9 cellular contexts compared by ENCODE assay signal in the genomic region with DNA sequence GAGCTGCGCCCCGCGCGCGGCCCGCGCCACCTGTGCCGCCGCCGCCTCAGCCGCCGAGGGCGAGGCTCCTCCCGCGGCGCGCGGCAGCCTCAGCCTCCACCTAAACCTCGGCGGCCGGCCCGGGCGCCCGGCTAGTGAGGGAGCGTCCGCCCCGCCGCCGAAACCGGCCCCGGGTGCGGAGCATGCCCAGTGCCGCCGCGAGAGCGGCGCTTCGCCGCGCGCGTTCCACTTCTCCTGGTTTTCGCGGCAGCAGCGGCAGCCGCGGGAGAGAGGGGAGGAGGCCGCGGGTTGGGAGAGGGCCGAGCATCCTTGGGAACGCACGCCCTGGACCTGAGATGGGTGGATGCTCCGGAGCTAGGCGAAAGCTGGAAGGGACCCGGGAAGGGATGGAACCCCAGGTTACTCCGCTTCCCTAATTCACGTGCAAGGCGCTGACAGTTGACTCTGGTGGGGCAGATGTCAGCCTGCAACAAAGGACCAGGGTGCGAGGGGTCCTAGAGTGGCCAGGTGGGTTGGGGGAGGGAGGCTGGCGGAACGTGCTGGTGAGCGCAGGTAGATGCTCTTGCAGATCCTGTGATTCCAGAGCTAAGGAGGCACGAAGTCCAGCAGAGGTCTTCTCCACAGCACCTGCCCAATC. TPM values are rescaled to one million over a fixed set of nuclear protein-coding genes. Genes with fewer than 3 reads are reported as not detected.
DNase-seq lines count a peak whose midpoint lies in the region; ATAC-seq and TF ChIP-seq lines count a peak whose summit lies in the region.
"Had no signal": no experiment of that assay in that cellular context is flagged by ENCODE, and none has a peak within 500 bp of the region (broad histone marks: within the 10 kb centered on the region; RNA-seq: fewer than 3 reads in every experiment).

A gene with protein sequence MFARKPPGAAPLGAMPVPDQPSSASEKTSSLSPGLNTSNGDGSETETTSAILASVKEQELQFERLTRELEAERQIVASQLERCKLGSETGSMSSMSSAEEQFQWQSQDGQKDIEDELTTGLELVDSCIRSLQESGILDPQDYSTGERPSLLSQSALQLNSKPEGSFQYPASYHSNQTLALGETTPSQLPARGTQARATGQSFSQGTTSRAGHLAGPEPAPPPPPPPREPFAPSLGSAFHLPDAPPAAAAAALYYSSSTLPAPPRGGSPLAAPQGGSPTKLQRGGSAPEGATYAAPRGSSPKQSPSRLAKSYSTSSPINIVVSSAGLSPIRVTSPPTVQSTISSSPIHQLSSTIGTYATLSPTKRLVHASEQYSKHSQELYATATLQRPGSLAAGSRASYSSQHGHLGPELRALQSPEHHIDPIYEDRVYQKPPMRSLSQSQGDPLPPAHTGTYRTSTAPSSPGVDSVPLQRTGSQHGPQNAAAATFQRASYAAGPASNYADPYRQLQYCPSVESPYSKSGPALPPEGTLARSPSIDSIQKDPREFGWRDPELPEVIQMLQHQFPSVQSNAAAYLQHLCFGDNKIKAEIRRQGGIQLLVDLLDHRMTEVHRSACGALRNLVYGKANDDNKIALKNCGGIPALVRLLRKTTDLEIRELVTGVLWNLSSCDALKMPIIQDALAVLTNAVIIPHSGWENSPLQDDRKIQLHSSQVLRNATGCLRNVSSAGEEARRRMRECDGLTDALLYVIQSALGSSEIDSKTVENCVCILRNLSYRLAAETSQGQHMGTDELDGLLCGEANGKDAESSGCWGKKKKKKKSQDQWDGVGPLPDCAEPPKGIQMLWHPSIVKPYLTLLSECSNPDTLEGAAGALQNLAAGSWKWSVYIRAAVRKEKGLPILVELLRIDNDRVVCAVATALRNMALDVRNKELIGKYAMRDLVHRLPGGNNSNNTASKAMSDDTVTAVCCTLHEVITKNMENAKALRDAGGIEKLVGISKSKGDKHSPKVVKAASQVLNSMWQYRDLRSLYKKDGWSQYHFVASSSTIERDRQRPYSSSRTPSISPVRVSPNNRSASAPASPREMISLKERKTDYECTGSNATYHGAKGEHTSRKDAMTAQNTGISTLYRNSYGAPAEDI (N-terminal part only) (minus strand): TSS at position 177 of the 637 bp plus-strand sequence. CDS start 593 bp downstream, outside the sequence.

- TF ChIP-seq CTCF in brain microvascular endothelial cell (IDR thresholded peaks at IDR 0.05; ENCODE audit: low read depth, low read length, missing control alignments) (no peak), tibial nerve (IDR thresholded peaks at IDR 0.05) (no peak), uterus (IDR thresholded peaks at IDR 0.05) (no peak)

- no peak for TF ChIP-seq POLR2A in tibial nerve (IDR thresholded peaks at IDR 0.05)
- TF ChIP-seq POLR2A in uterus (IDR thresholded peaks at IDR 0.05), result no peak

- in situ Hi-C loops in brain microvascular endothelial cell (cut with HindIII; ENCODE audit: low pct_ligation_motif_present, low sequenced_read_pairs), result no loop called here

- peak within 1 kb of the TSS; percentile 25 for H3K4me3 Mint-ChIP-seq in T-helper 1 cell treated with Interleukin-12 subunit alpha and Interleukin-12 subunit beta and Interleukin-4 antibody, amounts not matched to agents 30 μg/mL and 1 μg/mL, for 36 hours
- H3K4me3 Mint-ChIP-seq in activated CD8-positive, alpha-beta memory T cell treated with anti-CD3 and anti-CD28 coated beads, Interleukin-2, amount 10 ng/mL, durations not matched to agents 7 days and 5 days, result no peak within 1 kb of the TSS

- H3K9me3 Mint-ChIP-seq in T-helper 1 cell treated with Interleukin-12 subunit alpha and Interleukin-12 subunit beta and Interleukin-4 antibody, amounts not matched to agents 30 μg/mL and 1 μg/mL, for 36 hours, result no peaks in the 10 kb centered on the region
- no peaks in the 10 kb centered on the region for H3K9me3 Mint-ChIP-seq in activated CD8-positive, alpha-beta memory T cell treated with anti-CD3 and anti-CD28 coated beads, Interleukin-2, amount 10 ng/mL, durations not matched to agents 7 days and 5 days (ENCODE audit: low read depth)

- DNase-seq in T-helper 1 cell (no peak), NCI-H1694 (lab: John Stamatoyannopoulos, UW) (peak; percentile 75), brain microvascular endothelial cell (no peak), tibial nerve (ENCODE audit: low spot score in 2 of 2) (no peak), uterus (no peak)
- DNase-seq in activated CD8-positive, alpha-beta memory T cell treated with anti-CD3 and anti-CD28 coated beads, Interleukin-2, amount 10 ng/mL, durations not matched to agents 7 days and 5 days, result no peak

- H3K4me1 ChIP-seq in tibial nerve (peaks cover 0 to 14% (median 0%) of the 10 kb centered on the region in 4 donors), uterus (no peaks in the 10 kb centered on the region)

- peaks cover 3% of the 10 kb centered on the region for H3K4me1 Mint-ChIP-seq in T-helper 1 cell treated with Interleukin-12 subunit alpha and Interleukin-12 subunit beta and Interleukin-4 antibody, amounts not matched to agents 30 μg/mL and 1 μg/mL, for 36 hours (ENCODE audit: low read depth)
- H3K4me1 Mint-ChIP-seq in activated CD8-positive, alpha-beta memory T cell treated with anti-CD3 and anti-CD28 coated beads, Interleukin-2, amount 10 ng/mL, durations not matched to agents 7 days and 5 days, result peaks cover 3% of the 10 kb centered on the region

- peaks cover 41% of the 10 kb centered on the region for H3K27me3 Mint-ChIP-seq in T-helper 1 cell treated with Interleukin-12 subunit alpha and Interleukin-12 subunit beta and Interleukin-4 antibody, amounts not matched to agents 30 μg/mL and 1 μg/mL, for 36 hours (ENCODE audit: low read depth)
- peaks cover 39% of the 10 kb centered on the region for H3K27me3 Mint-ChIP-seq in activated CD8-positive, alpha-beta memory T cell treated with anti-CD3 and anti-CD28 coated beads, Interleukin-2, amount 10 ng/mL, durations not matched to agents 7 days and 5 days

- H3K4me3 ChIP-seq in brain microvascular endothelial cell (ENCODE audit: low read depth, low read length) (peak within 1 kb of the TSS; percentile 35), tibial nerve (peak within 1 kb of the TSS in 3 of 4 donors; percentile 4 to 51 (median 12)), uterus (no peak within 1 kb of the TSS)

- CTCF ChIA-PET in activated CD8-positive, alpha-beta memory T cell treated with anti-CD3 and anti-CD28 coated beads, Interleukin-2, amount 10 ng/mL, durations not matched to agents 7 days and 5 days (lab: Charles Lee), result no interaction called here

- no peak within 1 kb of the TSS for H3K27ac ChIP-seq in brain microvascular endothelial cell
- peak within 1 kb of the TSS; percentile 81 for H3K27ac ChIP-seq in layer of hippocampus (ENCODE audit: low read depth, low read length)
- H3K27ac ChIP-seq in tibial nerve, result peak within 1 kb of the TSS in 1 of 4 donors; percentile 33
- no peak within 1 kb of the TSS for H3K27ac ChIP-seq in uterus

- no peak for TF ChIP-seq EP300 in tibial nerve (IDR thresholded peaks at IDR 0.05)

- 0 to 2% methylated on average over 5 to 38 of the region's 63 CpGs for WGBS in tibial nerve, 2 donors

- ATAC-seq in activated CD8-positive, alpha-beta memory T cell treated with anti-CD3 and anti-CD28 coated beads, Interleukin-2, amount 10 ng/mL, durations not matched to agents 7 days and 5 days, result no peak

- H3K27me3 ChIP-seq in brain microvascular endothelial cell (replicated peaks), result peaks cover 26% of the 10 kb centered on the region
- no peaks in the 10 kb centered on the region for H3K27me3 ChIP-seq in layer of hippocampus (ENCODE audit: control insufficient read depth, insufficient read depth, low read length)
- peaks cover 0 to 31% of the 10 kb centered on the region in 2 donors for H3K27me3 ChIP-seq in tibial nerve
- peaks cover 0 to 17% of the 10 kb centered on the region in 2 donors for H3K27me3 ChIP-seq in uterus

- H3K36me3 ChIP-seq in brain microvascular endothelial cell (replicated peaks), result no peaks in the 10 kb centered on the region
- H3K36me3 ChIP-seq in tibial nerve, result no peaks in the 10 kb centered on the region
- no peaks in the 10 kb centered on the region for H3K36me3 ChIP-seq in uterus

- H3K9me3 ChIP-seq in tibial nerve, result no peaks in the 10 kb centered on the region
- no peaks in the 10 kb centered on the region for H3K9me3 ChIP-seq in uterus

- no peaks in the 10 kb centered on the region for H3K36me3 Mint-ChIP-seq in T-helper 1 cell treated with Interleukin-12 subunit alpha and Interleukin-12 subunit beta and Interleukin-4 antibody, amounts not matched to agents 30 μg/mL and 1 μg/mL, for 36 hours (ENCODE audit: low read depth)
- peaks cover 4% of the 10 kb centered on the region for H3K36me3 Mint-ChIP-seq in activated CD8-positive, alpha-beta memory T cell treated with anti-CD3 and anti-CD28 coated beads, Interleukin-2, amount 10 ng/mL, durations not matched to agents 7 days and 5 days

- peak within 1 kb of the TSS; percentile 2 for H3K27ac Mint-ChIP-seq in T-helper 1 cell treated with Interleukin-12 subunit alpha and Interleukin-12 subunit beta and Interleukin-4 antibody, amounts not matched to agents 30 μg/mL and 1 μg/mL, for 36 hours
- H3K27ac Mint-ChIP-seq in activated CD8-positive, alpha-beta memory T cell treated with anti-CD3 and anti-CD28 coated beads, Interleukin-2, amount 10 ng/mL, durations not matched to agents 7 days and 5 days, result no peak within 1 kb of the TSS

- intact Hi-C loops in uterus (cut with DNase I; ENCODE audit: low total_unique reads), result no loop called here

RNA-seq across cellular contexts. Expression of the gene that starts here (rescaled TPM):
- total RNA-seq in tibial nerve (1 to 10 TPM in 3 of 4 donors, not detected in 1; 1.5 to 5.7 (median 2.5) TPM), uterus (1 to 10 TPM in 1 of 4 donors, under 1 TPM in 1, not detected in 2; 0.49 to 1.2 TPM)
- not detected for total RNA-seq in activated CD8-positive, alpha-beta memory T cell treated with anti-CD3 and anti-CD28 coated beads, Interleukin-2, amount 10 ng/mL, durations not matched to agents 7 days and 5 days
- total RNA-seq: T-helper 1 cell treated with Interleukin-12 subunit alpha and Interleukin-12 subunit beta and Interleukin-4 antibody, amounts not matched to agents 30 ng/mL and 1 ng/mL, for 36 hours had no signal

Comparison
In these comparisons a context has a peak if more than half of its experiments do, and no peak if none do; other contexts are left out.
1. H3K4me3 ChIP-seq: peak in brain microvascular endothelial cell (single experiment) and tibial nerve (3 of 4); none in uterus (0 of 2).